Comparison of ENCODE assay signal across 16 cellular contexts in the genomic region with DNA sequence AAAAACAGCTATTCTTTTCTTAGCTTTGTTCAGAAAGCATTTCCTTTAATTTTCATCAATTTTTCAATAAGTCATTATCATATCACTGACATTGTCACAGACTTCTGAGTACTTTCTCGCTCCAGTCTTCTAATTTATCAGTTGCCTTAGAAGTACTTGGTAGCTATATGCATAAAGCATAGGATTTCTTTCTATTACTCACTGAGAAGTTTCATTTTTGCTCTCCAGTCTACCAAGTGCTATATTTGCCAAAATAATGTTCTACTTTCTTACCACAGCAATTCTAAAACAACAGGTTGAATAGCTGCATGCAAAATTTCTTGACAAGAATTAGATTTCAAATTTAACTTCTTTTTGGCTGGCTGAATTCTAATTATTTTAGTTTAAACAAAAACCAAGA.
A peak's percentile ranks its signal among the peaks of the same experiment; 100 is the strongest.
DNase-seq lines count a peak whose midpoint lies in the region; ATAC-seq, FAIRE-seq and TF ChIP-seq lines count a peak whose summit lies in the region.
"Had no signal": no experiment of that assay in that cellular context is flagged by ENCODE, and none has a peak within 500 bp of the region (broad histone marks: within the 10 kb centered on the region; RNA-seq: fewer than 3 reads in every experiment).

No MANE protein-coding gene starts in this region.

- CTCF ChIA-PET in mammary epithelial cell (lab: Charles Lee; ENCODE audit: low non-redundant PET), result no interaction called here
- CTCF ChIA-PET in CD4-positive, alpha-beta T cell (lab: Charles Lee), result no interaction called here

- dilution Hi-C loops in mammary epithelial cell (cut with HindIII; ENCODE audit: low sequenced_read_pairs), result no loop called here

- H3K4me3 Mint-ChIP-seq in stimulated activated memory B cell treated with anti-CD40 and anti-IgM and Interleukin-4, amounts not matched to agents 10 μg/mL and 1 μg/mL and 100 μg/mL, for 72 hours, result no peak overlapping the region
- no peak overlapping the region for H3K4me3 Mint-ChIP-seq in CD4-positive, alpha-beta T cell
- H3K4me3 Mint-ChIP-seq: activated B cell treated with CpG ODN at 0.5 μM for 24 hours; activated T-cell treated with anti-CD3 and anti-CD28 coated beads, Interleukin-2, amount 50 U/mL, for 72 hours had no signal

- POLR2A ChIA-PET in CD4-positive, alpha-beta T cell (lab: Charles Lee), result no interaction called here

- H3K27ac Mint-ChIP-seq in stimulated activated memory B cell treated with anti-CD40 and anti-IgM and Interleukin-4, amounts not matched to agents 10 μg/mL and 1 μg/mL and 100 μg/mL, for 72 hours, result no peak overlapping the region
- H3K27ac Mint-ChIP-seq in CD4-positive, alpha-beta T cell, result no peak overlapping the region
- H3K27ac Mint-ChIP-seq: activated B cell treated with CpG ODN at 0.5 μM for 24 hours; activated T-cell treated with anti-CD3 and anti-CD28 coated beads, Interleukin-2, amount 50 U/mL, for 72 hours had no signal

- no TSS peak for BruUV-seq in mammary epithelial cell (replicated peaks; lab: Mats Ljungman, UMichigan)

- no peaks in the 10 kb centered on the region for H3K4me1 Mint-ChIP-seq in stimulated activated memory B cell treated with anti-CD40 and anti-IgM and Interleukin-4, amounts not matched to agents 10 μg/mL and 1 μg/mL and 100 μg/mL, for 72 hours
- H3K4me1 Mint-ChIP-seq in CD4-positive, alpha-beta T cell (ENCODE audit: low read depth), result no peaks in the 10 kb centered on the region
- H3K4me1 Mint-ChIP-seq: activated B cell treated with CpG ODN at 0.5 μM for 24 hours had no signal

- in situ Hi-C loops in mammary epithelial cell (cut with MboI; ENCODE audit: low sequenced_read_pairs in 2 of 2), result no loop called here

- H3K4me1 ChIP-seq in mammary epithelial cell (ENCODE audit: insufficient read depth, low read length), result no peaks in the 10 kb centered on the region
- H3K4me1 ChIP-seq: left lung had no signal

- peaks cover 4% of the 10 kb centered on the region for H3K36me3 Mint-ChIP-seq in stimulated activated memory B cell treated with anti-CD40 and anti-IgM and Interleukin-4, amounts not matched to agents 10 μg/mL and 1 μg/mL and 100 μg/mL, for 72 hours
- no peaks in the 10 kb centered on the region for H3K36me3 Mint-ChIP-seq in CD4-positive, alpha-beta T cell (ENCODE audit: low read depth)

- H3K79me2 ChIP-seq in mammary epithelial cell (ENCODE audit: insufficient read depth, low read length), result no peaks in the 10 kb centered on the region

- peak; percentile 51 for FAIRE-seq in GM12892 (lab: Jason Lieb, UNC)

- no peak overlapping the region for H2AFZ ChIP-seq in mammary epithelial cell (ENCODE audit: low read depth, low read length)

- no peak overlapping the region for H3K4me3 ChIP-seq in mammary epithelial cell (replicated peaks in 1 of 3; ENCODE audit: insufficient read depth in 1 of 3, low read depth in 2 of 3, low read length in 3 of 3)
- H3K4me3 ChIP-seq: left lung, skin epidermis had no signal

- no peaks in the 10 kb centered on the region for H3K36me3 ChIP-seq in mammary epithelial cell (ENCODE audit: insufficient read depth, low read length)
- H3K36me3 ChIP-seq: left lung, neutrophil had no signal

- 76% methylated on average over 1 of the region's 1 CpG for WGBS in mammary epithelial cell (ENCODE audit: low coverage, missing lambda C conversion rate)

- no peak for DNase-seq in GM12892 (ENCODE audit: insufficient read length)
- DNase-seq in NCI-H82 (lab: John Stamatoyannopoulos, UW), result no peak
- DNase-seq in mammary epithelial cell, result no peak
- no peak for DNase-seq in CD4-positive, alpha-beta T cell
- DNase-seq: activated B cell treated with CpG ODN at 0.5 μM for 24 hours; activated T-cell treated with anti-CD3 and anti-CD28 coated beads, Interleukin-2, amount 50 U/mL, for 72 hours; DMS153; left lung; NCI-H1092; trophoblast cell had no signal

- TF ChIP-seq POLR2A in GM12892 (IDR thresholded peaks at IDR 0.05; ENCODE audit: low read depth, low read length), result no peak

- no peak for TF ChIP-seq CTCF in mammary epithelial cell (conservative IDR thresholded peaks at IDR 0.05 in 1 of 2, IDR thresholded peaks at IDR 0.05 in 1 of 2; ENCODE audit: extremely low read depth in 1 of 2, insufficient read depth in 1 of 2, low read depth in 1 of 2, low read length in 2 of 2)
- TF ChIP-seq CTCF in CD4-positive, alpha-beta T cell (IDR thresholded peaks at IDR 0.05), result no peak

- H3K27me3 Mint-ChIP-seq in stimulated activated memory B cell treated with anti-CD40 and anti-IgM and Interleukin-4, amounts not matched to agents 10 μg/mL and 1 μg/mL and 100 μg/mL, for 72 hours, result no peaks in the 10 kb centered on the region
- H3K27me3 Mint-ChIP-seq in CD4-positive, alpha-beta T cell, result peaks cover 5% of the 10 kb centered on the region
- H3K27me3 Mint-ChIP-seq: activated B cell treated with CpG ODN at 0.5 μM for 24 hours had no signal

- ATAC-seq in GM19372 (IDR thresholded peaks at IDR 0.05; ENCODE audit: low read depth, unreplicated experiment) (peak; percentile 78), HG02610 (IDR thresholded peaks at IDR 0.05; ENCODE audit: unreplicated experiment) (peak; percentile 93), HG03175 (IDR thresholded peaks at IDR 0.05; ENCODE audit: unreplicated experiment) (peak; percentile 91)
- ATAC-seq in stimulated activated memory B cell treated with anti-CD40 and anti-IgM and Interleukin-4, amounts not matched to agents 10 μg/mL and 1 μg/mL and 100 μg/mL, for 72 hours, result no peak
- no peak for ATAC-seq in CD4-positive, alpha-beta T cell (ENCODE audit: poor library complexity)
- ATAC-seq: activated T-cell treated with anti-CD3 and anti-CD28 coated beads, Interleukin-2, amount 50 U/mL, for 72 hours; left lung had no signal

- H3K9me3 Mint-ChIP-seq in stimulated activated memory B cell treated with anti-CD40 and anti-IgM and Interleukin-4, amounts not matched to agents 10 μg/mL and 1 μg/mL and 100 μg/mL, for 72 hours, result no peaks in the 10 kb centered on the region
- H3K9me3 Mint-ChIP-seq in CD4-positive, alpha-beta T cell, result no peaks in the 10 kb centered on the region
- H3K9me3 Mint-ChIP-seq: activated B cell treated with CpG ODN at 0.5 μM for 24 hours; activated T-cell treated with anti-CD3 and anti-CD28 coated beads, Interleukin-2, amount 50 U/mL, for 72 hours had no signal

- H4K20me1 ChIP-seq in mammary epithelial cell (ENCODE audit: insufficient read depth, low read length), result no peaks in the 10 kb centered on the region

- H3K9me3 ChIP-seq in mammary epithelial cell (replicated peaks; ENCODE audit: insufficient read depth, low read length), result no peaks in the 10 kb centered on the region
- no peaks in the 10 kb centered on the region for H3K9me3 ChIP-seq in CD4-positive, alpha-beta T cell (ENCODE audit: control insufficient read depth, low read length)
- H3K9me3 ChIP-seq: left lung, neutrophil had no signal

- intact Hi-C loops in mammary epithelial cell (cut with micrococcal nuclease), result no loop called here
- intact Hi-C loops in CD4-positive, alpha-beta T cell (cut with DNase I, micrococcal nuclease), result no loop called here

- no peak overlapping the region for H3K9ac ChIP-seq in mammary epithelial cell (ENCODE audit: insufficient read depth, low read length)

- no peak overlapping the region for H3K27ac ChIP-seq in mammary epithelial cell (ENCODE audit: insufficient read depth, low read depth, low read length)
- no peak overlapping the region for H3K27ac ChIP-seq in CD4-positive, alpha-beta T cell (ENCODE audit: low read depth, low read length)
- H3K27ac ChIP-seq: left lung, neutrophil, skin epidermis had no signal

- H3K4me2 ChIP-seq in mammary epithelial cell (ENCODE audit: insufficient read depth, low read depth, low read length), result no peak overlapping the region

- H3K27me3 ChIP-seq in mammary epithelial cell (ENCODE audit: insufficient read depth, low read length), result peaks cover under 1% of the 10 kb centered on the region
- no peaks in the 10 kb centered on the region for H3K27me3 ChIP-seq in CD4-positive, alpha-beta T cell (ENCODE audit: control insufficient read depth, insufficient read depth, low read length)
- H3K27me3 ChIP-seq: left lung, neutrophil had no signal

Comparison
In these comparisons a context has a peak if more than half of its experiments do, and no peak if none do; other contexts are left out.
1. ATAC-seq: peak in GM19372 (single experiment), HG02610 (single experiment) and HG03175 (single experiment); none in stimulated activated memory B cell treated with anti-CD40 and anti-IgM and Interleukin-4, amounts not matched to agents 10 μg/mL and 1 μg/mL and 100 μg/mL, for 72 hours (single experiment) and CD4-positive, alpha-beta T cell (single experiment).